27 cellular contexts compared by ENCODE assay signal in the genomic region with DNA sequence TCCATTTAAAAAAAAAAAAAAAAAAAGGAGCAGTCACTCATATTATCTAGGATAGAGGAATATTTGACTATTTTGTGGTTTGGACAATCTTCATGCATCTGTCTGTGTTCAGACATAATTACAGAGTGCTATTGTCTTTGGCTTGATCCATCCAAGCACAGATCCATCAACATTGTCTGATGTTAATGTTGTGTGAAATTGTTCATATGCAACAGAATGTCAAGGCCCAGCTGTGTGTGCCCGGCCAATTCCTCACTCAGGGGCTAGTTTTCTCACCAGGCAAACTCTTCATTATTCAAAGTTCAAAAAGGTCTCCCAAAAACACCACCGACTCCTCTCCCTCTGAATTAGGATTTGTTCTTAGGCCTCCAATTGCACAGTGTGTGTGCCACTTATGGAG.
"Had no signal": no experiment of that assay in that cellular context is flagged by ENCODE, and none has a peak within 500 bp of the region (broad histone marks: within the 10 kb centered on the region; RNA-seq: fewer than 3 reads in every experiment).

No MANE protein-coding gene starts in this region.

- H3K79me2 ChIP-seq: parathyroid adenoma had no signal

- H3K9ac ChIP-seq: neural progenitor cell, parathyroid adenoma had no signal

- H3K4me3 Mint-ChIP-seq: natural killer cell; nephron; neural progenitor cell; stimulated activated effector memory CD8-positive, alpha-beta T cell treated with anti-CD3 and anti-CD28 coated beads, Interleukin-12 subunit alpha, Interleukin-12 subunit beta, amount 100 ng/mL, for 72 hours; stimulated activated naive B cell treated with anti-CD40 and anti-IgM and Interleukin-4, amounts not matched to agents 10 μg/mL and 1 μg/mL and 100 μg/mL, for 72 hours; stimulated activated naive CD8-positive, alpha-beta T cell treated with anti-CD3 and anti-CD28 coated beads, Interleukin-15, Interleukin-2, amounts not matched to agents 100 ng/mL and 50 ng/mL, for 24 hours had no signal

- H2AFZ ChIP-seq: neural progenitor cell, parathyroid adenoma had no signal

- H3K27me3 Mint-ChIP-seq: stimulated activated naive B cell treated with anti-CD40 and anti-IgM and Interleukin-4, amounts not matched to agents 10 μg/mL and 1 μg/mL and 100 μg/mL, for 72 hours; stimulated activated naive CD8-positive, alpha-beta T cell treated with anti-CD3 and anti-CD28 coated beads, Interleukin-15, Interleukin-2, amounts not matched to agents 100 ng/mL and 50 ng/mL, for 24 hours had no signal

- DNase-seq: natural killer cell; occipital lobe; ovary; right cardiac atrium; right lobe of liver; sigmoid colon; small intestine; stimulated activated CD4-positive, alpha-beta T cell treated with anti-CD3 and anti-CD28 coated beads, Interleukin-15, amount 100 ng/mL, for 24 hours; stimulated activated CD4-positive, alpha-beta T cell treated with anti-CD3 and anti-CD28 coated beads, Interleukin-2, amount 100 ng/mL, for 24 hours; stimulated activated CD4-positive, alpha-beta T cell treated with anti-CD3 and anti-CD28 coated beads, Interleukin-2, amount 100 ng/mL, for 48 hours; stimulated activated CD4-positive, alpha-beta T cell treated with anti-CD3 and anti-CD28 coated beads, Interleukin-4, amount 100 ng/mL, for 24 hours; stimulated activated naive B cell treated with anti-CD40 and anti-IgM and Interleukin-4, amounts not matched to agents 10 μg/mL and 1 μg/mL and 100 μg/mL, for 72 hours; stimulated activated naive CD4-positive, alpha-beta T cell treated with Interleukin-2 at 50 U/mL for 16 hours; stomach; thyroid gland; trophoblast cell; upper lobe of left lung had no signal

- H3K4me3 ChIP-seq: neural progenitor cell, ovary, prostate gland, right lobe of liver, sigmoid colon, stomach, thoracic aorta, thyroid gland, tibial nerve, upper lobe of left lung, vagina had no signal

- FAIRE-seq: small intestine, urothelium cell line had no signal

- H3K4me1 ChIP-seq: neural progenitor cell, parathyroid adenoma, prostate gland, right lobe of liver, sigmoid colon, stomach, thyroid gland, tibial nerve, upper lobe of left lung, vagina had no signal

- H3K4me1 Mint-ChIP-seq: natural killer cell; stimulated activated effector memory CD8-positive, alpha-beta T cell treated with anti-CD3 and anti-CD28 coated beads, Interleukin-12 subunit alpha, Interleukin-12 subunit beta, amount 100 ng/mL, for 72 hours; stimulated activated naive B cell treated with anti-CD40 and anti-IgM and Interleukin-4, amounts not matched to agents 10 μg/mL and 1 μg/mL and 100 μg/mL, for 72 hours had no signal

- H3K27ac Mint-ChIP-seq: natural killer cell; nephron; neural progenitor cell; stimulated activated effector memory CD8-positive, alpha-beta T cell treated with anti-CD3 and anti-CD28 coated beads, Interleukin-12 subunit alpha, Interleukin-12 subunit beta, amount 100 ng/mL, for 72 hours; stimulated activated naive B cell treated with anti-CD40 and anti-IgM and Interleukin-4, amounts not matched to agents 10 μg/mL and 1 μg/mL and 100 μg/mL, for 72 hours; stimulated activated naive CD8-positive, alpha-beta T cell treated with anti-CD3 and anti-CD28 coated beads, Interleukin-15, Interleukin-2, amounts not matched to agents 100 ng/mL and 50 ng/mL, for 24 hours had no signal

- H3K36me3 ChIP-seq: neural progenitor cell, ovary, prostate gland, right lobe of liver, sigmoid colon, stomach, thoracic aorta, thyroid gland, tibial nerve, upper lobe of left lung, vagina had no signal

- H3K9me3 ChIP-seq: ovary, prostate gland, right lobe of liver, sigmoid colon, thoracic aorta, thyroid gland, upper lobe of left lung, vagina had no signal

- H3K27me3 ChIP-seq: neural progenitor cell, right lobe of liver, sigmoid colon, stomach, thyroid gland, tibial nerve, upper lobe of left lung, vagina had no signal

- H3K36me3 Mint-ChIP-seq: natural killer cell; neural progenitor cell; stimulated activated effector memory CD8-positive, alpha-beta T cell treated with anti-CD3 and anti-CD28 coated beads, Interleukin-12 subunit alpha, Interleukin-12 subunit beta, amount 100 ng/mL, for 72 hours; stimulated activated naive B cell treated with anti-CD40 and anti-IgM and Interleukin-4, amounts not matched to agents 10 μg/mL and 1 μg/mL and 100 μg/mL, for 72 hours had no signal

- H3K4me2 ChIP-seq: neural progenitor cell had no signal

- H3K27ac ChIP-seq: neural progenitor cell, ovary, parathyroid adenoma, prostate gland, right lobe of liver, sigmoid colon, stomach, thoracic aorta, thyroid gland, tibial nerve, upper lobe of left lung, vagina had no signal
